Comparison of ENCODE assay signal across 34 cellular contexts in genomic region chr16:72565137-72565536, GRCh38.
"Had no signal": no experiment of that assay in that cellular context is flagged by ENCODE, and none has a peak within 500 bp of the region (broad histone marks: within the 10 kb centered on the region; RNA-seq: fewer than 3 reads in every experiment).

No MANE protein-coding gene starts in this region.

- H3K27ac ChIP-seq: KMS-11 had no signal

- DNase-seq: Karpas-422, Kasumi-1, MG63, MM.1S, MV-4-11, NCI-H1048, NCI-H1092, NCI-H1092 treated with DMSO at 0.1 percent for 48 hours, NCI-H1105, NCI-H1105 treated with DMSO at 0.1 percent for 48 hours, NCI-H1417, NCI-H1417 treated with DMSO at 0.1 percent for 48 hours, NCI-H1436, NCI-H1436 treated with DMSO at 0.1 percent for 48 hours, NCI-H146, NCI-H1694, NCI-H1694 treated with DMSO at 0.1 percent for 48 hours, NCI-H187, NCI-H187 treated with DMSO at 0.1 percent for 48 hours, NCI-H1930, NCI-H2029, NCI-H2029 treated with DMSO at 0.1 percent for 48 hours, NCI-H2081, NCI-H2081 treated with DMSO at 0.1 percent for 48 hours, NCI-H2107, NCI-H2171, NCI-H2171 treated with DMSO at 0.1 percent for 48 hours, NCI-H2227 treated with DMSO at 0.1 percent for 48 hours, NCI-H226, NCI-H345, NCI-H446, NCI-H446 treated with DMSO at 0.1 percent for 48 hours, NCI-H510A had no signal

- H3K9me3 ChIP-seq: MG63 had no signal

- H3K36me3 ChIP-seq: MG63 had no signal

- H3K27me3 ChIP-seq: MG63 had no signal

- H3K4me3 ChIP-seq: MG63 had no signal
